ENCODE assay signal across 1 cellular context in the genomic region with DNA sequence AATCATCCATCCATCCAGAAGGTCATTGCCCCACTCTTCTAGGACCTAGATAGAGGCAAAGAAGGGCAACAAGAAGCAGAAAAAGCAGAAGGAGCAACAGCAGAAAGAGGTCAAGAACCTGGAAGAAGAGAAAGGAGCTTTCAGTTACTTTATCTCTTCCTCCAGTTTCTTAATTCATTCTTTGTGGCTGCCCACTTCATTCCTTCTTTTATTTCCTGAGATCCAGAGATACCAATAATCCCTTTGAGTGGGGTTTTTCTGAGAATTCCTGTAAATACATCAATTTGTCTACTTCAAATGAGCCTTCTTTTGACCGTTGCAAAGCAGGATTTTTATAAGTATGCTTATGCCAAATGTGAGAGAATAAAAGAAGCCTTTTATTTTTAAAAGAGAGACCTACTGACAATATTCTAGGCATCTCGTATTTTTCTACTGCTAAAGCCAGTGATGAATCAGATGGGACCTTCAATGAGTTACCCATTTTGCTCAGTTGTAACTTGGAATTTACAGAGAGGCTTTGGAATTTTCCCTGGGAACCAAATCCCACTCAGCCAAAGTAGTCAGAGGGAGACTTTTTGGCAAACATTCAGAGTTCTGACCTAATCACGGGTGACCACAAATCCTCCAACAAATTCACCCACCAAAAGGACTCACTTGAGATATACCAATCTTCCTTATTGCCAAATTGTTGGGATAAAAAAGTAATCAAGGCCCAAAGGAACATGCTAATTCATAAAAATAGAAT.
TF ChIP-seq lines count a peak whose summit lies in the region.

No MANE protein-coding gene starts in this region.

TF ChIP-seq in K562, 482 proteins besides CTCF, POLR2A, EP300 and RAD21 (continued from another document):
- TF ChIP-seq, protein P1, sequence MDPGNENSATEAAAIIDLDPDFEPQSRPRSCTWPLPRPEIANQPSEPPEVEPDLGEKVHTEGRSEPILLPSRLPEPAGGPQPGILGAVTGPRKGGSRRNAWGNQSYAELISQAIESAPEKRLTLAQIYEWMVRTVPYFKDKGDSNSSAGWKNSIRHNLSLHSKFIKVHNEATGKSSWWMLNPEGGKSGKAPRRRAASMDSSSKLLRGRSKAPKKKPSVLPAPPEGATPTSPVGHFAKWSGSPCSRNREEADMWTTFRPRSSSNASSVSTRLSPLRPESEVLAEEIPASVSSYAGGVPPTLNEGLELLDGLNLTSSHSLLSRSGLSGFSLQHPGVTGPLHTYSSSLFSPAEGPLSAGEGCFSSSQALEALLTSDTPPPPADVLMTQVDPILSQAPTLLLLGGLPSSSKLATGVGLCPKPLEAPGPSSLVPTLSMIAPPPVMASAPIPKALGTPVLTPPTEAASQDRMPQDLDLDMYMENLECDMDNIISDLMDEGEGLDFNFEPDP (CRISPR knock-in tag; IDR thresholded peaks at IDR 0.05): no peak
- no peak for TF ChIP-seq RAD51 (IDR thresholded peaks at IDR 0.05; ENCODE audit: borderline replicate concordance, low read depth)
- TF ChIP-seq NFXL1 (CRISPR knock-in tag; IDR thresholded peaks at IDR 0.05): no peak
- no peak for TF ChIP-seq ZNF79 (CRISPR knock-in tag; IDR thresholded peaks at IDR 0.05; ENCODE audit: low read depth)
- TF ChIP-seq, protein P2, sequence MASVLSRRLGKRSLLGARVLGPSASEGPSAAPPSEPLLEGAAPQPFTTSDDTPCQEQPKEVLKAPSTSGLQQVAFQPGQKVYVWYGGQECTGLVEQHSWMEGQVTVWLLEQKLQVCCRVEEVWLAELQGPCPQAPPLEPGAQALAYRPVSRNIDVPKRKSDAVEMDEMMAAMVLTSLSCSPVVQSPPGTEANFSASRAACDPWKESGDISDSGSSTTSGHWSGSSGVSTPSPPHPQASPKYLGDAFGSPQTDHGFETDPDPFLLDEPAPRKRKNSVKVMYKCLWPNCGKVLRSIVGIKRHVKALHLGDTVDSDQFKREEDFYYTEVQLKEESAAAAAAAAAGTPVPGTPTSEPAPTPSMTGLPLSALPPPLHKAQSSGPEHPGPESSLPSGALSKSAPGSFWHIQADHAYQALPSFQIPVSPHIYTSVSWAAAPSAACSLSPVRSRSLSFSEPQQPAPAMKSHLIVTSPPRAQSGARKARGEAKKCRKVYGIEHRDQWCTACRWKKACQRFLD (CRISPR knock-in tag; IDR thresholded peaks at IDR 0.05): no peak
- no peak for TF ChIP-seq PRMT5 (CRISPR knock-in tag; IDR thresholded peaks at IDR 0.05)
- no peak for TF ChIP-seq NELFE (IDR thresholded peaks at IDR 0.05; ENCODE audit: insufficient read depth, insufficient read length)
- no peak for TF ChIP-seq ZNF766 (CRISPR knock-in tag; conservative IDR thresholded peaks at IDR 0.05)
- TF ChIP-seq MCM3 (IDR thresholded peaks at IDR 0.05): no peak
- 0 out of 2 replicates have a peak, but pooled peaks have one; percentile 52 for TF ChIP-seq ZNF24 (IDR thresholded peaks at IDR 0.05)
- TF ChIP-seq, protein P3, sequence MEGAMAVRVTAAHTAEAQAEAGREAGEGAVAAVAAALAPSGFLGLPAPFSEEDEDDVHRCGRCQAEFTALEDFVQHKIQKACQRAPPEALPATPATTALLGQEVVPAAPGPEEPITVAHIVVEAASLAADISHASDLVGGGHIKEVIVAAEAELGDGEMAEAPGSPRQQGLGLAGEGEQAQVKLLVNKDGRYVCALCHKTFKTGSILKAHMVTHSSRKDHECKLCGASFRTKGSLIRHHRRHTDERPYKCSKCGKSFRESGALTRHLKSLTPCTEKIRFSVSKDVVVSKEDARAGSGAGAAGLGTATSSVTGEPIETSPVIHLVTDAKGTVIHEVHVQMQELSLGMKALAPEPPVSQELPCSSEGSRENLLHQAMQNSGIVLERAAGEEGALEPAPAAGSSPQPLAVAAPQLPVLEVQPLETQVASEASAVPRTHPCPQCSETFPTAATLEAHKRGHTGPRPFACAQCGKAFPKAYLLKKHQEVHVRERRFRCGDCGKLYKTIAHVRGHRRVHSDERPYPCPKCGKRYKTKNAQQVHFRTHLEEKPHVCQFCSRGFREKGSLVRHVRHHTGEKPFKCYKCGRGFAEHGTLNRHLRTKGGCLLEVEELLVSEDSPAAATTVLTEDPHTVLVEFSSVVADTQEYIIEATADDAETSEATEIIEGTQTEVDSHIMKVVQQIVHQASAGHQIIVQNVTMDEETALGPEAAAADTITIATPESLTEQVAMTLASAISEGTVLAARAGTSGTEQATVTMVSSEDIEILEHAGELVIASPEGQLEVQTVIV (CRISPR knock-in tag; IDR thresholded peaks at IDR 0.05; ENCODE audit: borderline replicate concordance): no peak
- TF ChIP-seq RUNX1 (IDR thresholded peaks at IDR 0.05; ENCODE audit: low read depth): no peak
- no peak for TF ChIP-seq PCBP1 (IDR thresholded peaks at IDR 0.05; ENCODE audit: low read depth, low read length, poor library complexity, severe bottlenecking)
- TF ChIP-seq ZNF717 (CRISPR knock-in tag; IDR thresholded peaks at IDR 0.05): no peak
- no peak for TF ChIP-seq GABPB1 (CRISPR knock-in tag; IDR thresholded peaks at IDR 0.05)
- TF ChIP-seq ZNF584 (CRISPR knock-in tag; IDR thresholded peaks at IDR 0.05; ENCODE audit: low read depth): no peak
- TF ChIP-seq, protein P4, sequence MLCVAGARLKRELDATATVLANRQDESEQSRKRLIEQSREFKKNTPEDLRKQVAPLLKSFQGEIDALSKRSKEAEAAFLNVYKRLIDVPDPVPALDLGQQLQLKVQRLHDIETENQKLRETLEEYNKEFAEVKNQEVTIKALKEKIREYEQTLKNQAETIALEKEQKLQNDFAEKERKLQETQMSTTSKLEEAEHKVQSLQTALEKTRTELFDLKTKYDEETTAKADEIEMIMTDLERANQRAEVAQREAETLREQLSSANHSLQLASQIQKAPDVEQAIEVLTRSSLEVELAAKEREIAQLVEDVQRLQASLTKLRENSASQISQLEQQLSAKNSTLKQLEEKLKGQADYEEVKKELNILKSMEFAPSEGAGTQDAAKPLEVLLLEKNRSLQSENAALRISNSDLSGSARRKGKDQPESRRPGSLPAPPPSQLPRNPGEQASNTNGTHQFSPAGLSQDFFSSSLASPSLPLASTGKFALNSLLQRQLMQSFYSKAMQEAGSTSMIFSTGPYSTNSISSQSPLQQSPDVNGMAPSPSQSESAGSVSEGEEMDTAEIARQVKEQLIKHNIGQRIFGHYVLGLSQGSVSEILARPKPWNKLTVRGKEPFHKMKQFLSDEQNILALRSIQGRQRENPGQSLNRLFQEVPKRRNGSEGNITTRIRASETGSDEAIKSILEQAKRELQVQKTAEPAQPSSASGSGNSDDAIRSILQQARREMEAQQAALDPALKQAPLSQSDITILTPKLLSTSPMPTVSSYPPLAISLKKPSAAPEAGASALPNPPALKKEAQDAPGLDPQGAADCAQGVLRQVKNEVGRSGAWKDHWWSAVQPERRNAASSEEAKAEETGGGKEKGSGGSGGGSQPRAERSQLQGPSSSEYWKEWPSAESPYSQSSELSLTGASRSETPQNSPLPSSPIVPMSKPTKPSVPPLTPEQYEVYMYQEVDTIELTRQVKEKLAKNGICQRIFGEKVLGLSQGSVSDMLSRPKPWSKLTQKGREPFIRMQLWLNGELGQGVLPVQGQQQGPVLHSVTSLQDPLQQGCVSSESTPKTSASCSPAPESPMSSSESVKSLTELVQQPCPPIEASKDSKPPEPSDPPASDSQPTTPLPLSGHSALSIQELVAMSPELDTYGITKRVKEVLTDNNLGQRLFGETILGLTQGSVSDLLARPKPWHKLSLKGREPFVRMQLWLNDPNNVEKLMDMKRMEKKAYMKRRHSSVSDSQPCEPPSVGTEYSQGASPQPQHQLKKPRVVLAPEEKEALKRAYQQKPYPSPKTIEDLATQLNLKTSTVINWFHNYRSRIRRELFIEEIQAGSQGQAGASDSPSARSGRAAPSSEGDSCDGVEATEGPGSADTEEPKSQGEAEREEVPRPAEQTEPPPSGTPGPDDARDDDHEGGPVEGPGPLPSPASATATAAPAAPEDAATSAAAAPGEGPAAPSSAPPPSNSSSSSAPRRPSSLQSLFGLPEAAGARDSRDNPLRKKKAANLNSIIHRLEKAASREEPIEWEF (CRISPR knock-in tag; IDR thresholded peaks at IDR 0.05): no peak
- TF ChIP-seq LARP7 (IDR thresholded peaks at IDR 0.05): no peak
- TF ChIP-seq ARID1B (IDR thresholded peaks at IDR 0.05): peak; percentile 22; the same call in 1 of the 2 replicates
- TF ChIP-seq ZNF431 (CRISPR knock-in tag; IDR thresholded peaks at IDR 0.05): no peak
- TF ChIP-seq, protein P5, sequence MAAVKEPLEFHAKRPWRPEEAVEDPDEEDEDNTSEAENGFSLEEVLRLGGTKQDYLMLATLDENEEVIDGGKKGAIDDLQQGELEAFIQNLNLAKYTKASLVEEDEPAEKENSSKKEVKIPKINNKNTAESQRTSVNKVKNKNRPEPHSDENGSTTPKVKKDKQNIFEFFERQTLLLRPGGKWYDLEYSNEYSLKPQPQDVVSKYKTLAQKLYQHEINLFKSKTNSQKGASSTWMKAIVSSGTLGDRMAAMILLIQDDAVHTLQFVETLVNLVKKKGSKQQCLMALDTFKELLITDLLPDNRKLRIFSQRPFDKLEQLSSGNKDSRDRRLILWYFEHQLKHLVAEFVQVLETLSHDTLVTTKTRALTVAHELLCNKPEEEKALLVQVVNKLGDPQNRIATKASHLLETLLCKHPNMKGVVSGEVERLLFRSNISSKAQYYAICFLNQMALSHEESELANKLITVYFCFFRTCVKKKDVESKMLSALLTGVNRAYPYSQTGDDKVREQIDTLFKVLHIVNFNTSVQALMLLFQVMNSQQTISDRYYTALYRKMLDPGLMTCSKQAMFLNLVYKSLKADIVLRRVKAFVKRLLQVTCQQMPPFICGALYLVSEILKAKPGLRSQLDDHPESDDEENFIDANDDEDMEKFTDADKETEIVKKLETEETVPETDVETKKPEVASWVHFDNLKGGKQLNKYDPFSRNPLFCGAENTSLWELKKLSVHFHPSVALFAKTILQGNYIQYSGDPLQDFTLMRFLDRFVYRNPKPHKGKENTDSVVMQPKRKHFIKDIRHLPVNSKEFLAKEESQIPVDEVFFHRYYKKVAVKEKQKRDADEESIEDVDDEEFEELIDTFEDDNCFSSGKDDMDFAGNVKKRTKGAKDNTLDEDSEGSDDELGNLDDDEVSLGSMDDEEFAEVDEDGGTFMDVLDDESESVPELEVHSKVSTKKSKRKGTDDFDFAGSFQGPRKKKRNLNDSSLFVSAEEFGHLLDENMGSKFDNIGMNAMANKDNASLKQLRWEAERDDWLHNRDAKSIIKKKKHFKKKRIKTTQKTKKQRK (IDR thresholded peaks at IDR 0.05; ENCODE audit: borderline replicate concordance, low read depth, low read length): no peak
- TF ChIP-seq, protein P6, sequence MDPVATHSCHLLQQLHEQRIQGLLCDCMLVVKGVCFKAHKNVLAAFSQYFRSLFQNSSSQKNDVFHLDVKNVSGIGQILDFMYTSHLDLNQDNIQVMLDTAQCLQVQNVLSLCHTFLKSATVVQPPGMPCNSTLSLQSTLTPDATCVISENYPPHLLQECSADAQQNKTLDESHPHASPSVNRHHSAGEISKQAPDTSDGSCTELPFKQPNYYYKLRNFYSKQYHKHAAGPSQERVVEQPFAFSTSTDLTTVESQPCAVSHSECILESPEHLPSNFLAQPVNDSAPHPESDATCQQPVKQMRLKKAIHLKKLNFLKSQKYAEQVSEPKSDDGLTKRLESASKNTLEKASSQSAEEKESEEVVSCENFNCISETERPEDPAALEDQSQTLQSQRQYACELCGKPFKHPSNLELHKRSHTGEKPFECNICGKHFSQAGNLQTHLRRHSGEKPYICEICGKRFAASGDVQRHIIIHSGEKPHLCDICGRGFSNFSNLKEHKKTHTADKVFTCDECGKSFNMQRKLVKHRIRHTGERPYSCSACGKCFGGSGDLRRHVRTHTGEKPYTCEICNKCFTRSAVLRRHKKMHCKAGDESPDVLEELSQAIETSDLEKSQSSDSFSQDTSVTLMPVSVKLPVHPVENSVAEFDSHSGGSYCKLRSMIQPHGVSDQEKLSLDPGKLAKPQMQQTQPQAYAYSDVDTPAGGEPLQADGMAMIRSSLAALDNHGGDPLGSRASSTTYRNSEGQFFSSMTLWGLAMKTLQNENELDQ (CRISPR knock-in tag; IDR thresholded peaks at IDR 0.05; ENCODE audit: borderline replicate concordance): no peak
- TF ChIP-seq GTF2F1 (IDR thresholded peaks at IDR 0.05; ENCODE audit: low read depth, low read length): no peak
- TF ChIP-seq SMARCA4 (IDR thresholded peaks at IDR 0.05): no peak
- TF ChIP-seq ZNF184 (CRISPR knock-in tag; IDR thresholded peaks at IDR 0.05): no peak
- TF ChIP-seq SOX6 (IDR thresholded peaks at IDR 0.05): peak; percentile 36; the same call in 1 of the 2 replicates
- no peak for TF ChIP-seq ZNF75A (CRISPR knock-in tag; IDR thresholded peaks at IDR 0.05)
- TF ChIP-seq, protein P7, sequence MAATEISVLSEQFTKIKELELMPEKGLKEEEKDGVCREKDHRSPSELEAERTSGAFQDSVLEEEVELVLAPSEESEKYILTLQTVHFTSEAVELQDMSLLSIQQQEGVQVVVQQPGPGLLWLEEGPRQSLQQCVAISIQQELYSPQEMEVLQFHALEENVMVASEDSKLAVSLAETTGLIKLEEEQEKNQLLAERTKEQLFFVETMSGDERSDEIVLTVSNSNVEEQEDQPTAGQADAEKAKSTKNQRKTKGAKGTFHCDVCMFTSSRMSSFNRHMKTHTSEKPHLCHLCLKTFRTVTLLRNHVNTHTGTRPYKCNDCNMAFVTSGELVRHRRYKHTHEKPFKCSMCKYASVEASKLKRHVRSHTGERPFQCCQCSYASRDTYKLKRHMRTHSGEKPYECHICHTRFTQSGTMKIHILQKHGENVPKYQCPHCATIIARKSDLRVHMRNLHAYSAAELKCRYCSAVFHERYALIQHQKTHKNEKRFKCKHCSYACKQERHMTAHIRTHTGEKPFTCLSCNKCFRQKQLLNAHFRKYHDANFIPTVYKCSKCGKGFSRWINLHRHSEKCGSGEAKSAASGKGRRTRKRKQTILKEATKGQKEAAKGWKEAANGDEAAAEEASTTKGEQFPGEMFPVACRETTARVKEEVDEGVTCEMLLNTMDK (IDR thresholded peaks at IDR 0.05; ENCODE audit: borderline replicate concordance, insufficient read depth, low read depth, low read length, poor library complexity, severe bottlenecking): no peak
- peak; percentile 65 for TF ChIP-seq TEAD4 (IDR thresholded peaks at IDR 0.05; ENCODE audit: low read length)
- TF ChIP-seq TEAD4 (CRISPR knock-in tag; IDR thresholded peaks at IDR 0.05; ENCODE audit: borderline replicate concordance): no peak
- TF ChIP-seq CBFA2T3 (IDR thresholded peaks at IDR 0.05): peak; percentile 52
- TF ChIP-seq HCFC1 (IDR thresholded peaks at IDR 0.05; ENCODE audit: low read depth, low read length): no peak
- no peak for TF ChIP-seq FOXM1 (IDR thresholded peaks at IDR 0.05; ENCODE audit: low read depth)
- no peak for TF ChIP-seq FOXM1 (CRISPR knock-in tag; IDR thresholded peaks at IDR 0.05; ENCODE audit: low read depth)
- TF ChIP-seq CBFA2T2 (conservative IDR thresholded peaks at IDR 0.05): no peak
- no peak for TF ChIP-seq ILK (tag; IDR thresholded peaks at IDR 0.05; ENCODE audit: borderline replicate concordance, low read depth)
- TF ChIP-seq FOSL1 (tag; conservative IDR thresholded peaks at IDR 0.05): no peak
